In the genomic region with DNA sequence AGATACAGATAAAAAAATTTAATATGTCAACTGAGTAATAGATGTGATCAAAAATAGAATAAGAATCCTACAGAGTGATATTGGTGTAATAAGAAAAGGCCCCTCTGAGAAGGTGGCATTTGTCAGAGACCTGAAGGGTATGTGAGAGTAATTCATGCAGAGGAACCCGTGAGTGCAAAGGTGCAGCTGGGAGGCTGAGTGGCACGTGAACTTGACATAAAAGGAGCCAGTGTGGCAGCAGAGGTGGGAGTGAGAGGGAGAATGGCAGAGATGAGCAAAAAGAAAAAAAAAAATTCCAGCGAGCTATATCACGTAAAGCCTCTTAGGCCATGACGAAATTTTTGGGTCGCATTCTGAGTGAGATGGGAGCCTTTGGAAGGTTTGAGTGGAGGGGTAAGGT, we compare ENCODE assay signal across 21 cellular contexts.
DNase-seq lines count a peak whose midpoint lies in the region; ATAC-seq and TF ChIP-seq lines count a peak whose summit lies in the region.
"Had no signal": no experiment of that assay in that cellular context is flagged by ENCODE, and none has a peak within 500 bp of the region (broad histone marks: within the 10 kb centered on the region; RNA-seq: fewer than 3 reads in every experiment).

No MANE protein-coding gene starts in this region.

- no peaks in the 10 kb centered on the region for H3K27me3 ChIP-seq in Loucy (ENCODE audit: insufficient read depth, low read length, poor library complexity, severe bottlenecking)
- H3K27me3 ChIP-seq in mesenchymal stem cell (ENCODE audit: control insufficient read depth in 1 of 2, insufficient read depth in 1 of 2, low read length in 2 of 2): no peaks in the 10 kb centered on the region
- no peaks in the 10 kb centered on the region for H3K27me3 ChIP-seq in heart left ventricle
- H3K27me3 ChIP-seq: BLaER1 had no signal

- H2AFZ ChIP-seq in Loucy (ENCODE audit: low read length) (no peak overlapping the region), mesenchymal stem cell (ENCODE audit: low read depth, low read length) (no peak overlapping the region)
- H2AFZ ChIP-seq: GM23338 had no signal

- no peaks in the 10 kb centered on the region for H4K20me1 ChIP-seq in Loucy (ENCODE audit: insufficient read depth, low read length, poor library complexity, severe bottlenecking)
- H4K20me1 ChIP-seq: BLaER1 had no signal

- no peak overlapping the region for H4K91ac ChIP-seq in mesenchymal stem cell (ENCODE audit: low read length)

- no peak overlapping the region for H3K4ac ChIP-seq in mesenchymal stem cell (ENCODE audit: low read depth in 1 of 2, low read length in 2 of 2)

- DNase-seq in DMS 273 (lab: John Stamatoyannopoulos, UW; ENCODE audit: unreplicated experiment) (peak; percentile 3), DMS 273 treated with DMSO at 0.1 percent for 48 hours (lab: John Stamatoyannopoulos, UW) (no peak), caudate nucleus (lab: John Stamatoyannopoulos, UW) (peak in 24 of 61 donors; percentile 0 to 56 (median 10)), mesenchymal stem cell (no peak), heart left ventricle (no peak), NCI-H526 (lab: John Stamatoyannopoulos, UW) (no peak)
- no peak for DNase-seq in stimulated activated naive B cell treated with anti-CD40 and anti-IgM and Interleukin-4, amounts not matched to agents 10 μg/mL and 1 μg/mL and 100 μg/mL, for 72 hours
- DNase-seq: Caco-2; CD4-positive, CD25-positive, alpha-beta regulatory T cell; CD8-positive, alpha-beta T cell; DMS53; DMS79 treated with DMSO at 0.1 percent for 48 hours; GF-D8; H9 had no signal

- H3K4me2 ChIP-seq in Loucy (ENCODE audit: low read depth, low read length, poor library complexity, severe bottlenecking): peak overlapping the region; percentile 36
- no peak overlapping the region for H3K4me2 ChIP-seq in mesenchymal stem cell (ENCODE audit: low read length, poor library complexity, severe bottlenecking)
- H3K4me2 ChIP-seq: BLaER1, GM23338 had no signal

- TF ChIP-seq CTCF in Loucy (conservative IDR thresholded peaks at IDR 0.05; ENCODE audit: low read length) (no peak), heart left ventricle (IDR thresholded peaks at IDR 0.05) (no peak)

- H3K9me3 ChIP-seq in Loucy (ENCODE audit: insufficient read depth, low read depth, low read length) (0 out of 2 replicates have a peak, but pooled peaks cover 3% of the 10 kb centered on the region), mesenchymal stem cell (ENCODE audit: control insufficient read depth, low read length) (no peaks in the 10 kb centered on the region), heart left ventricle (no peaks in the 10 kb centered on the region)
- H3K9me3 ChIP-seq: Caco-2 had no signal

- H3K23ac ChIP-seq in mesenchymal stem cell (ENCODE audit: low read length in 2 of 2): no peak overlapping the region

- 87% methylated on average over 6 of the region's 6 CpGs for WGBS in mesenchymal stem cell
- WGBS in heart left ventricle, 4 donors: 90 to 91% (median 90%) methylated on average over 6 of the region's 6 CpGs

- no peaks in the 10 kb centered on the region for H3K27me3 Mint-ChIP-seq in stimulated activated naive B cell treated with anti-CD40 and anti-IgM and Interleukin-4, amounts not matched to agents 10 μg/mL and 1 μg/mL and 100 μg/mL, for 72 hours
- H3K27me3 Mint-ChIP-seq: B cell; CD4-positive, CD25-positive, alpha-beta regulatory T cell had no signal

- H3K27ac ChIP-seq in caudate nucleus (ENCODE audit: low read depth, low read length) (peak overlapping the region; percentile 21), mesenchymal stem cell (ENCODE audit: low read length, poor library complexity, severe bottlenecking) (no peak overlapping the region), heart left ventricle (no peak overlapping the region)
- H3K27ac ChIP-seq: 22Rv1, BLaER1, C4-2B had no signal

- H3K4me1 ChIP-seq in Loucy (ENCODE audit: insufficient read depth, low read length, poor library complexity, severe bottlenecking) (peaks cover 28% of the 10 kb centered on the region), mesenchymal stem cell (ENCODE audit: control insufficient read depth, insufficient read depth, low read depth, low read length) (no peaks in the 10 kb centered on the region), heart left ventricle (peaks cover 0 to 14% (median 4%) of the 10 kb centered on the region in 12 donors)
- H3K4me1 ChIP-seq: BLaER1, Caco-2 had no signal

- no peaks in the 10 kb centered on the region for H3K36me3 ChIP-seq in Loucy (ENCODE audit: insufficient read depth, low read length)
- H3K36me3 ChIP-seq in mesenchymal stem cell (ENCODE audit: control insufficient read depth in 1 of 2, insufficient read depth in 2 of 2, low read depth in 1 of 2, low read length in 2 of 2): no peaks in the 10 kb centered on the region
- H3K36me3 ChIP-seq in heart left ventricle: no peaks in the 10 kb centered on the region
- H3K36me3 ChIP-seq: BLaER1 had no signal

- no peak overlapping the region for H3K18ac ChIP-seq in mesenchymal stem cell (ENCODE audit: low read depth in 1 of 2, low read length in 2 of 2)

- intact Hi-C loops in heart left ventricle (cut with DNase I): no loop called here

- 0 out of 2 replicates have a peak, but pooled peaks cover 3% of the 10 kb centered on the region for H3F3A ChIP-seq in Loucy (ENCODE audit: low read depth)

- no peak for ATAC-seq in heart left ventricle
- ATAC-seq in stimulated activated naive B cell treated with anti-CD40 and anti-IgM and Interleukin-4, amounts not matched to agents 10 μg/mL and 1 μg/mL and 100 μg/mL, for 72 hours (replicated peaks): no peak
- ATAC-seq: CD8-positive, alpha-beta T cell; GM23338; HCT116 had no signal

- H3K79me2 ChIP-seq in Loucy (ENCODE audit: insufficient read depth, low read length): no peaks in the 10 kb centered on the region

- no peaks in the 10 kb centered on the region for H3K9me3 Mint-ChIP-seq in stimulated activated naive B cell treated with anti-CD40 and anti-IgM and Interleukin-4, amounts not matched to agents 10 μg/mL and 1 μg/mL and 100 μg/mL, for 72 hours

- no peak overlapping the region for H3K9ac ChIP-seq in Loucy (ENCODE audit: low read depth, low read length, poor library complexity, severe bottlenecking)
- no peak overlapping the region for H3K9ac ChIP-seq in mesenchymal stem cell (ENCODE audit: low read length)
- H3K9ac ChIP-seq: BLaER1 had no signal

- H3K4me1 Mint-ChIP-seq in stimulated activated naive B cell treated with anti-CD40 and anti-IgM and Interleukin-4, amounts not matched to agents 10 μg/mL and 1 μg/mL and 100 μg/mL, for 72 hours: no peaks in the 10 kb centered on the region
- H3K4me1 Mint-ChIP-seq: B cell, GM23338, H9 had no signal

- H3K79me1 ChIP-seq in mesenchymal stem cell (replicated peaks; ENCODE audit: low read length, poor library complexity, severe bottlenecking): no peaks in the 10 kb centered on the region

- no peaks in the 10 kb centered on the region for H3K9me2 ChIP-seq in Loucy (replicated peaks; ENCODE audit: low read depth, low read length)

- H2BK15ac ChIP-seq in mesenchymal stem cell (ENCODE audit: low read depth, poor library complexity, severe bottlenecking): no peak overlapping the region

- H2AK5ac ChIP-seq in mesenchymal stem cell (ENCODE audit: low read length, severe bottlenecking): peak overlapping the region; percentile 10

- H3K36me3 Mint-ChIP-seq in stimulated activated naive B cell treated with anti-CD40 and anti-IgM and Interleukin-4, amounts not matched to agents 10 μg/mL and 1 μg/mL and 100 μg/mL, for 72 hours: no peaks in the 10 kb centered on the region
- H3K36me3 Mint-ChIP-seq: CD4-positive, CD25-positive, alpha-beta regulatory T cell; CD8-positive, alpha-beta T cell had no signal

- no peak overlapping the region for H2BK5ac ChIP-seq in mesenchymal stem cell (ENCODE audit: low read depth, low read length, poor library complexity, severe bottlenecking)

- no peak overlapping the region for H4K8ac ChIP-seq in mesenchymal stem cell (ENCODE audit: low read length)

- H3K14ac ChIP-seq in mesenchymal stem cell (ENCODE audit: low read length in 2 of 2): no peak overlapping the region

- H3K4me3 ChIP-seq in Loucy (ENCODE audit: low read length, poor library complexity, severe bottlenecking): no peak overlapping the region
- no peak overlapping the region for H3K4me3 ChIP-seq in mesenchymal stem cell (ENCODE audit: insufficient read depth in 1 of 2, low read depth in 1 of 2, low read length in 2 of 2)
- H3K4me3 ChIP-seq in heart left ventricle: no peak overlapping the region
- H3K4me3 ChIP-seq: BLaER1, GM23338 had no signal

- peak overlapping the region in 1 of 2 experiments; percentile 39 for H2BK12ac ChIP-seq in mesenchymal stem cell (ENCODE audit: low read length in 2 of 2)

- H3K27ac Mint-ChIP-seq in stimulated activated naive B cell treated with anti-CD40 and anti-IgM and Interleukin-4, amounts not matched to agents 10 μg/mL and 1 μg/mL and 100 μg/mL, for 72 hours: no peak overlapping the region
- H3K27ac Mint-ChIP-seq: B cell; CD4-positive, CD25-positive, alpha-beta regulatory T cell; CD8-positive, alpha-beta T cell; GM23338 had no signal

- no peak overlapping the region for H2BK120ac ChIP-seq in mesenchymal stem cell (ENCODE audit: low read depth, low read length)

- H3K4me3 Mint-ChIP-seq in stimulated activated naive B cell treated with anti-CD40 and anti-IgM and Interleukin-4, amounts not matched to agents 10 μg/mL and 1 μg/mL and 100 μg/mL, for 72 hours: no peak overlapping the region
- H3K4me3 Mint-ChIP-seq: B cell; CD4-positive, CD25-positive, alpha-beta regulatory T cell; CD8-positive, alpha-beta T cell; GM23338; H9 had no signal

- TF ChIP-seq POLR2A in heart left ventricle (IDR thresholded peaks at IDR 0.05): no peak
